Comparison of ENCODE assay signal across 1 cellular context in genomic region chr16:362702-362999, GRCh38.
TF ChIP-seq lines count a peak whose summit lies in the region.

No MANE protein-coding gene starts in this region.

TF ChIP-seq in Ishikawa, 13 proteins besides CTCF, POLR2A, EP300 and RAD21:
- 0 out of 2 replicates have a peak, but pooled peaks have one; percentile 39 for TF ChIP-seq ZBTB7A (IDR thresholded peaks at IDR 0.05; ENCODE audit: low read depth)
